2 cellular contexts compared by ENCODE assay signal in the genomic region with DNA sequence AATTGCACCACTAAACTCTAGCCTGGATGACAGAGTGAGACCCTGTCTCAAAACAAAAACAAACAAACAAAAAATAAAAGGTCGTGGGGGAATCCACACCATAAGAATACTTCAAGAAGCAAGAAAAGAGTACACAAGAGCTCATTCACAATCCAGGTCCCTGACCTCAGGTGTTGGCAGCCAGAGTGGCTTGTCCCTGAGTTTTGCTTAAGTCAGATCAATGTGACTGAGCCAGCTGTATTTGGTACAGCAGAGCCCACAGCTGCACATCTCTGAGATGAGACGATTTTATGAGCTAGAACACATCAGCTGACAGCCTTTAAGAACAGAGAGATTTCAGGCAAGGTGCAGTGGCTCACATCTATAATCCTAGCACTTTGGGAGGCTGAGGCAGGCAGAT.
TF ChIP-seq lines count a peak whose summit lies in the region.

No MANE protein-coding gene starts in this region.

TF ChIP-seq in HepG2, 621 proteins besides CTCF, POLR2A, EP300 and RAD21:
- TF ChIP-seq REXO4 (CRISPR knock-in tag; IDR thresholded peaks at IDR 0.05; ENCODE audit: borderline replicate concordance) = no peak
- no peak for TF ChIP-seq GZF1 (CRISPR knock-in tag; IDR thresholded peaks at IDR 0.05)
- TF ChIP-seq, protein P1, sequence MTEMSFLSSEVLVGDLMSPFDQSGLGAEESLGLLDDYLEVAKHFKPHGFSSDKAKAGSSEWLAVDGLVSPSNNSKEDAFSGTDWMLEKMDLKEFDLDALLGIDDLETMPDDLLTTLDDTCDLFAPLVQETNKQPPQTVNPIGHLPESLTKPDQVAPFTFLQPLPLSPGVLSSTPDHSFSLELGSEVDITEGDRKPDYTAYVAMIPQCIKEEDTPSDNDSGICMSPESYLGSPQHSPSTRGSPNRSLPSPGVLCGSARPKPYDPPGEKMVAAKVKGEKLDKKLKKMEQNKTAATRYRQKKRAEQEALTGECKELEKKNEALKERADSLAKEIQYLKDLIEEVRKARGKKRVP (CRISPR knock-in tag; IDR thresholded peaks at IDR 0.05) = no peak
- no peak for TF ChIP-seq DPF2 (CRISPR knock-in tag; IDR thresholded peaks at IDR 0.05; ENCODE audit: borderline replicate concordance, low read depth)
- TF ChIP-seq, protein P2, sequence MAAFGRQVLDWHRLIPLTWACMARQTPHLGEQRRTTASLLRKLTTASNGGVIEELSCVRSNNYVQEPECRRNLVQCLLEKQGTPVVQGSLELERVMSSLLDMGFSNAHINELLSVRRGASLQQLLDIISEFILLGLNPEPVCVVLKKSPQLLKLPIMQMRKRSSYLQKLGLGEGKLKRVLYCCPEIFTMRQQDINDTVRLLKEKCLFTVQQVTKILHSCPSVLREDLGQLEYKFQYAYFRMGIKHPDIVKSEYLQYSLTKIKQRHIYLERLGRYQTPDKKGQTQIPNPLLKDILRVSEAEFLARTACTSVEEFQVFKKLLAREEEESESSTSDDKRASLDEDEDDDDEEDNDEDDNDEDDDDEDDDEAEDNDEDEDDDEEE (CRISPR knock-in tag; IDR thresholded peaks at IDR 0.05) = no peak
- TF ChIP-seq CREB1 (IDR thresholded peaks at IDR 0.05) = no peak
- TF ChIP-seq CREB1 (CRISPR knock-in tag; IDR thresholded peaks at IDR 0.05) = no peak
- no peak for TF ChIP-seq ZMAT3 (CRISPR knock-in tag; conservative IDR thresholded peaks at IDR 0.05)
- no peak for TF ChIP-seq ZNF264 (CRISPR knock-in tag; IDR thresholded peaks at IDR 0.05)
- TF ChIP-seq, protein P3, sequence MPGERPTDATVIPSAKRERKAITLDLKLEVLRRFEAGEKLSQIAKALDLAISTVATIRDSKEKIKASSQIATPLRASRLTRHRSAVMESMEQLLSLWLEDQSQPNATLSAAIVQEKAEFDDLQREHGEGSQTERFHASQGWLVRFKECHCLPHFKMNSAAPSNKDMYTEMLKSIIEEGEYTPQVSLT (CRISPR knock-in tag; IDR thresholded peaks at IDR 0.05; ENCODE audit: borderline replicate concordance, low read depth) = no peak
- TF ChIP-seq CENPX (CRISPR knock-in tag; IDR thresholded peaks at IDR 0.05) = no peak
- no peak for TF ChIP-seq NFE2L2 (IDR thresholded peaks at IDR 0.05; ENCODE audit: low read length)
- TF ChIP-seq, protein P4, sequence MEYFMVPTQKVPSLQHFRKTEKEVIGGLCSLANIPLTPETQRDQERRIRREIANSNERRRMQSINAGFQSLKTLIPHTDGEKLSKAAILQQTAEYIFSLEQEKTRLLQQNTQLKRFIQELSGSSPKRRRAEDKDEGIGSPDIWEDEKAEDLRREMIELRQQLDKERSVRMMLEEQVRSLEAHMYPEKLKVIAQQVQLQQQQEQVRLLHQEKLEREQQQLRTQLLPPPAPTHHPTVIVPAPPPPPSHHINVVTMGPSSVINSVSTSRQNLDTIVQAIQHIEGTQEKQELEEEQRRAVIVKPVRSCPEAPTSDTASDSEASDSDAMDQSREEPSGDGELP (IDR thresholded peaks at IDR 0.05; ENCODE audit: borderline replicate concordance, low read depth) = no peak
- no peak for TF ChIP-seq FOXA3 (CRISPR knock-in tag; IDR thresholded peaks at IDR 0.05)
- no peak for TF ChIP-seq ZNF160 (CRISPR knock-in tag; IDR thresholded peaks at IDR 0.05)
- no peak for TF ChIP-seq NFKBIZ (CRISPR knock-in tag; IDR thresholded peaks at IDR 0.05)
- TF ChIP-seq, protein P5, sequence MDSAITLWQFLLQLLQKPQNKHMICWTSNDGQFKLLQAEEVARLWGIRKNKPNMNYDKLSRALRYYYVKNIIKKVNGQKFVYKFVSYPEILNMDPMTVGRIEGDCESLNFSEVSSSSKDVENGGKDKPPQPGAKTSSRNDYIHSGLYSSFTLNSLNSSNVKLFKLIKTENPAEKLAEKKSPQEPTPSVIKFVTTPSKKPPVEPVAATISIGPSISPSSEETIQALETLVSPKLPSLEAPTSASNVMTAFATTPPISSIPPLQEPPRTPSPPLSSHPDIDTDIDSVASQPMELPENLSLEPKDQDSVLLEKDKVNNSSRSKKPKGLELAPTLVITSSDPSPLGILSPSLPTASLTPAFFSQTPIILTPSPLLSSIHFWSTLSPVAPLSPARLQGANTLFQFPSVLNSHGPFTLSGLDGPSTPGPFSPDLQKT (CRISPR knock-in tag; IDR thresholded peaks at IDR 0.05; ENCODE audit: borderline replicate concordance) = no peak
- no peak for TF ChIP-seq ZNF564 (CRISPR knock-in tag; IDR thresholded peaks at IDR 0.05)
- no peak for TF ChIP-seq ZNF629 (CRISPR knock-in tag; conservative IDR thresholded peaks at IDR 0.05)

TF ChIP-seq in neural cell, 6 proteins besides CTCF, POLR2A, EP300 and RAD21:
- TF ChIP-seq MXI1 (conservative IDR thresholded peaks at IDR 0.05; ENCODE audit: poor library complexity, severe bottlenecking) (no peak), TAF1 (IDR thresholded peaks at IDR 0.05; ENCODE audit: low read depth) (no peak), EZH2 (IDR thresholded peaks at IDR 0.05; ENCODE audit: borderline replicate concordance, insufficient read depth, low read length, poor library complexity, severe bottlenecking) (no peak), POLR2AphosphoS5 (IDR thresholded peaks at IDR 0.05) (no peak), SMC3 (conservative IDR thresholded peaks at IDR 0.05; ENCODE audit: poor library complexity) (no peak)
- TF ChIP-seq, protein P6, sequence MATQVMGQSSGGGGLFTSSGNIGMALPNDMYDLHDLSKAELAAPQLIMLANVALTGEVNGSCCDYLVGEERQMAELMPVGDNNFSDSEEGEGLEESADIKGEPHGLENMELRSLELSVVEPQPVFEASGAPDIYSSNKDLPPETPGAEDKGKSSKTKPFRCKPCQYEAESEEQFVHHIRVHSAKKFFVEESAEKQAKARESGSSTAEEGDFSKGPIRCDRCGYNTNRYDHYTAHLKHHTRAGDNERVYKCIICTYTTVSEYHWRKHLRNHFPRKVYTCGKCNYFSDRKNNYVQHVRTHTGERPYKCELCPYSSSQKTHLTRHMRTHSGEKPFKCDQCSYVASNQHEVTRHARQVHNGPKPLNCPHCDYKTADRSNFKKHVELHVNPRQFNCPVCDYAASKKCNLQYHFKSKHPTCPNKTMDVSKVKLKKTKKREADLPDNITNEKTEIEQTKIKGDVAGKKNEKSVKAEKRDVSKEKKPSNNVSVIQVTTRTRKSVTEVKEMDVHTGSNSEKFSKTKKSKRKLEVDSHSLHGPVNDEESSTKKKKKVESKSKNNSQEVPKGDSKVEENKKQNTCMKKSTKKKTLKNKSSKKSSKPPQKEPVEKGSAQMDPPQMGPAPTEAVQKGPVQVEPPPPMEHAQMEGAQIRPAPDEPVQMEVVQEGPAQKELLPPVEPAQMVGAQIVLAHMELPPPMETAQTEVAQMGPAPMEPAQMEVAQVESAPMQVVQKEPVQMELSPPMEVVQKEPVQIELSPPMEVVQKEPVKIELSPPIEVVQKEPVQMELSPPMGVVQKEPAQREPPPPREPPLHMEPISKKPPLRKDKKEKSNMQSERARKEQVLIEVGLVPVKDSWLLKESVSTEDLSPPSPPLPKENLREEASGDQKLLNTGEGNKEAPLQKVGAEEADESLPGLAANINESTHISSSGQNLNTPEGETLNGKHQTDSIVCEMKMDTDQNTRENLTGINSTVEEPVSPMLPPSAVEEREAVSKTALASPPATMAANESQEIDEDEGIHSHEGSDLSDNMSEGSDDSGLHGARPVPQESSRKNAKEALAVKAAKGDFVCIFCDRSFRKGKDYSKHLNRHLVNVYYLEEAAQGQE (IDR thresholded peaks at IDR 0.05; ENCODE audit: borderline replicate concordance) = no peak
TF ChIP-seq in neural cell: peak in this region for 0.
